In the genomic region with DNA sequence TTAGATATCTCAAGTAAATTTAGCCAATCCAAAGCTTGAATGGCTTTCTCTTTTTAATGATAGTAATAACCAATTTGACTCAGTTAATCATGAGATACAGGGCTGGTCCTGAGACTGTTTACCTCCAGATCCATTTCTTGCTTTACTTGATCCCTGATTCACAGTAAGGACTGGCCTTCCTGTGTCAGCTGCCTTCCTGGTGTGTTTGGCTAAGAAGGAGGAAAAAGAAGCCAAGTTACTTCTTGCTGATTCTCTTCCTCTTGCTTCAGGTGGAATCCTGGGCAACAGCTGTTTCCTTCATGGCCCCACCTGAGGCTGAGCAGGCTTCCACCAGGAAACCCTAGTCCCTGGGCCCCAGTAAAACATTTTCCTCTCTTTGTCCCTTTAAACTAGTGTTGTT, we compare ENCODE assay signal across 4 cellular contexts.
"Had no signal": no experiment of that assay in that cellular context is flagged by ENCODE, and none has a peak within 500 bp of the region (broad histone marks: within the 10 kb centered on the region; RNA-seq: fewer than 3 reads in every experiment).

No MANE protein-coding gene starts in this region.

- ATAC-seq: GM23338 had no signal

- DNase-seq: H9, HCEC 1CT, KBM-7 had no signal

- H3K4me2 ChIP-seq: GM23338 had no signal

- H2AFZ ChIP-seq: GM23338 had no signal

- H3K4me3 ChIP-seq: GM23338 had no signal
